8 cellular contexts compared by ENCODE assay signal in the genomic region with DNA sequence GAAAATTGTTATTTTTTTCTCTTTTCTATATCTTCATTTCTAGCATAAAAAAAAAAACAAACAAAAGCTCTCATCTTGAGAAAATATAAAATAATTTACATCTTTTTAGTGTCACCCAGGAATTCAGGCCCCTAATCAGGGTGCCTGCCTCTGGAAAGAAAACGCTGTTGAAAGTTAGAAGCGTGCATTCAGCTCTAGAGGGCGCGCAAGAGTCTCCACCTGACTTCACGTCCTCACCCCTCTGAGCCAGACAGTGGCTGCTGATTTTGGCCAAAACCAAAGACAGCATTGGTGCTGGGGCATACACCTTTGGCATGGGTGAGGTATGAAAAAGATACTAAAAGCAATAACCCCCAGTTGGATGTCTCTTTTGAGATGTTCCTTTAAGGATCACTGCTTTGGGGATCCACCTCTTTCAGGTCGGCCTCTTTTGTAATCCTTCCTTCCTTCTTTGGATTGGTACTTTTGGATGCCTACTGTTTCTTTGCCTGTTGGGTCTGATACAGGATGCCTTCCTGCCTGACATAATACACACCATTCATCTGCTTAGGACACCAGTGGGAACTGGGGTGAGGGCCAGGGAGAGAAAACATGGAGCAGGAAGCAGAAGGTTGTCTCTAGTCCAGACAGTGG.
DNase-seq lines count a peak whose midpoint lies in the region; ATAC-seq, FAIRE-seq and TF ChIP-seq lines count a peak whose summit lies in the region.

No MANE protein-coding gene starts in this region.

- DNase-seq in BJ (ENCODE audit: low read depth), result no peak
- DNase-seq in GM20000 (ENCODE audit: low spot score), result no peak
- DNase-seq in NOMO-1 treated with DMSO at 0.1 percent for 48 hours (lab: John Stamatoyannopoulos, UW; ENCODE audit: unreplicated experiment), result peak; percentile 19
- no peak for DNase-seq in GM12878 (ENCODE audit: low read depth, low spot score)
- DNase-seq in neural crest cell (ENCODE audit: low read depth, low spot score), result peak; percentile 50
- no peak for DNase-seq in DMS79 treated with DMSO at 0.1 percent for 48 hours (lab: John Stamatoyannopoulos, UW)
- DNase-seq in cerebellum (ENCODE audit: low spot score), result no peak
- DNase-seq in NCI-H187 (lab: John Stamatoyannopoulos, UW), result no peak

- in situ Hi-C loops in GM12878 (cut with MboI), result no loop called here

- WGBS in GM12878 (ENCODE audit: insufficient coverage, insufficient replicate concordance, low lambda C conversion rate, missing lambda C conversion rate), result 15% methylated on average over 6 of the region's 6 CpGs

- CTCF ChIA-PET in BJ (lab: Yijun Ruan, JAX), result no interaction called here
- CTCF ChIA-PET in GM12878 (lab: Yijun Ruan, JAX), result interaction anchor here (0.8 to 1.7 kb wide), 3 partner anchors 13 to 589 kb away, joined by 3 to 5 read pairs (median 5); no protein-coding TSS in a partner anchor

- intact Hi-C loops in GM12878 (cut with micrococcal nuclease; ENCODE audit: unreplicated experiment), result loop anchor here (2.0 kb wide), 1 partner anchor 590 kb away; no protein-coding TSS in a partner anchor

- peak; percentile 23; the same call in 1 of the 2 replicates for TF ChIP-seq RAD21 in GM12878 (IDR thresholded peaks at IDR 0.05; ENCODE audit: insufficient read depth, low read depth, low read length)

- H3K4me3 ChIP-seq in BJ (ENCODE audit: low read depth, low read length) (no peak overlapping the region), GM12878 (no peak overlapping the region)

- no peak for TF ChIP-seq POLR2A in GM12878 (IDR thresholded peaks at IDR 0.05; ENCODE audit: low read depth, low read length)

- no peaks in the 10 kb centered on the region for H3K36me3 Mint-ChIP-seq in neural crest cell (ENCODE audit: low read depth)

- no peak overlapping the region for H3K27ac ChIP-seq in GM12878 (ENCODE audit: control insufficient read depth, insufficient read depth)

- no peaks in the 10 kb centered on the region for H3K4me1 Mint-ChIP-seq in neural crest cell

- TF ChIP-seq CTCF in BJ (IDR thresholded peaks at IDR 0.05; ENCODE audit: insufficient read depth, low read depth, low read length), result peak; percentile 17; the same call in 1 of the 2 replicates
- peak; percentile 14 for TF ChIP-seq CTCF in GM20000 (IDR thresholded peaks at IDR 0.05; ENCODE audit: extremely low read depth, missing control alignments)
- peak; percentile 36 to 65 (median 44); a peak in 5 of 6 replicates for TF ChIP-seq CTCF in GM12878 (IDR thresholded peaks at IDR 0.05 in 2 of 3, conservative IDR thresholded peaks at IDR 0.05 in 1 of 3; ENCODE audit: control insufficient read depth in 2 of 3, extremely low read depth in 1 of 3, insufficient read depth in 1 of 3, low read depth in 3 of 3, low read length in 3 of 3)
- peak; percentile 74 for TF ChIP-seq CTCF in neural crest cell (conservative IDR thresholded peaks at IDR 0.05)

- no peak overlapping the region for H3K4me2 ChIP-seq in GM12878 (ENCODE audit: control insufficient read depth, insufficient read depth)

- no peak overlapping the region for H3K4me3 Mint-ChIP-seq in neural crest cell

- no peaks in the 10 kb centered on the region for H3K79me2 ChIP-seq in GM12878 (ENCODE audit: control insufficient read depth, insufficient read depth, low read length)

- H2AFZ ChIP-seq in GM12878 (ENCODE audit: control insufficient read depth, low read depth, low read length), result no peak overlapping the region

- no peaks in the 10 kb centered on the region for H3K27me3 ChIP-seq in BJ (ENCODE audit: control insufficient read depth, insufficient read depth, low read length)
- H3K27me3 ChIP-seq in GM12878 (replicated peaks in 1 of 2; ENCODE audit: control insufficient read depth in 2 of 2, insufficient read depth in 2 of 2, low read length in 1 of 2), result no peaks in the 10 kb centered on the region

- no peaks in the 10 kb centered on the region for H3K9me3 ChIP-seq in GM12878 (replicated peaks; ENCODE audit: control insufficient read depth, insufficient read depth, low read length)

- TF ChIP-seq EP300 in GM12878 (IDR thresholded peaks at IDR 0.05; ENCODE audit: borderline replicate concordance in 1 of 2, control insufficient read depth in 1 of 2, low read depth in 2 of 2, low read length in 2 of 2), result no peak

- no peak overlapping the region for H3K27ac Mint-ChIP-seq in neural crest cell (ENCODE audit: unreplicated experiment)

- peak; percentile 89 for ATAC-seq in GM12878

- H3K9me3 Mint-ChIP-seq in neural crest cell, result peaks cover 4% of the 10 kb centered on the region

- no peak overlapping the region for H3K9ac ChIP-seq in GM12878 (ENCODE audit: control insufficient read depth, insufficient read depth, low read length)

- POLR2A ChIA-PET in BJ (lab: Charles Lee) (no interaction called here), GM12878 (lab: Charles Lee) (no interaction called here)

- FAIRE-seq in GM12878 (lab: Jason Lieb, UNC), result no peak

- H3K27me3 Mint-ChIP-seq in neural crest cell (ENCODE audit: low read depth), result peaks cover 2% of the 10 kb centered on the region

- RAD21 ChIA-PET in GM12878 (lab: Charles Lee; ENCODE audit: unreplicated experiment), result no interaction called here

- H3K36me3 ChIP-seq in BJ (ENCODE audit: control insufficient read depth, insufficient read depth, low read length) (no peaks in the 10 kb centered on the region), GM12878 (ENCODE audit: control insufficient read depth in 2 of 2, insufficient read depth in 2 of 2, low read length in 1 of 2) (no peaks in the 10 kb centered on the region)

- no TSS peak for BruUV-seq in GM12878 (replicated peaks; lab: Mats Ljungman, UMichigan)

- SMC1A ChIA-PET in GM12878 (lab: Charles Lee; ENCODE audit: uncharacterized antibody, unreplicated experiment), result interaction anchor here (1.3 kb wide), 1 partner anchor 589 kb away, joined by 5 read pairs; no protein-coding TSS in a partner anchor

- H4K20me1 ChIP-seq in GM12878 (ENCODE audit: control insufficient read depth, insufficient read depth), result no peaks in the 10 kb centered on the region

- H3K4me1 ChIP-seq in GM12878 (ENCODE audit: control insufficient read depth, insufficient read depth, low read length), result no peaks in the 10 kb centered on the region

TF ChIP-seq in GM12878, 131 proteins besides CTCF, POLR2A, EP300 and RAD21:
- TF ChIP-seq SMC3 (IDR thresholded peaks at IDR 0.05; ENCODE audit: borderline replicate concordance, low read length) (0 out of 2 replicates have a peak, but pooled peaks have one; percentile 18), NR2C2 (IDR thresholded peaks at IDR 0.05; ENCODE audit: borderline replicate concordance, control insufficient read depth, insufficient read length, low read depth) (no peak), CUX1 (IDR thresholded peaks at IDR 0.05; ENCODE audit: insufficient replicate concordance, low read depth, low read length) (no peak)
TF ChIP-seq in GM12878: peak in this region for 1.

Comparison
In these comparisons a context has a peak if more than half of its experiments do, and no peak if none do; other contexts are left out.
1. DNase-seq: peak in NOMO-1 treated with DMSO at 0.1 percent for 48 hours (single experiment) and neural crest cell (single experiment); none in BJ (single experiment), GM20000 (single experiment), GM12878 (single experiment), DMS79 treated with DMSO at 0.1 percent for 48 hours (single experiment), cerebellum (single experiment) and NCI-H187 (0 of 2).
2. CTCF ChIP-seq: peak in every context shown above with its lines; median percentile 74 in neural crest cell; 44 in GM12878; 17 in BJ; 14 in GM20000.